Comparison of ENCODE assay signal across 22 cellular contexts in the genomic region with DNA sequence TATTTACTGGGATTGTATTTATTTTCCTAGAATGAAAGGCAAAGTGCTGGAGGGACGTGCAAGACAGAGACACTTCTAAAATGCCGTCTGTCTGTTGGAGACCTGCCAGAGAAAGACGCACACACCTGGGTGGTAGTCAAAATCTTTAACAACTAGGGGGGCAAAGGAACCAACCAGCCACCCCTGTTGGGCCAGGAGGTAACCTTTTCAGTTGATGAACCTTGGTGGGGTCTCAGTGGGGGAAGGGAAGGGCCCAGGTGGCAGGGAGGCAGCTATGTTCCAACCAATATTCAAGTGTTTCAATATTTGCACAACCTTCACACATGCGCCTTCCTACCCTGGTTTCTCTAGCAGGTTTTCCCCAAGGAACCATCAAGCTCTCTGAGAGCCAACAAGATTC.
DNase-seq lines count a peak whose midpoint lies in the region; ATAC-seq and TF ChIP-seq lines count a peak whose summit lies in the region.
"Had no signal": no experiment of that assay in that cellular context is flagged by ENCODE, and none has a peak within 500 bp of the region (broad histone marks: within the 10 kb centered on the region; RNA-seq: fewer than 3 reads in every experiment).

No MANE protein-coding gene starts in this region.

- no peak overlapping the region for H3K27ac ChIP-seq in osteoblast (ENCODE audit: low read depth, low read length)
- H3K27ac ChIP-seq: lower lobe of right lung, neural progenitor cell, psoas muscle, tibial nerve had no signal

- H3K4me1 ChIP-seq in osteoblast (ENCODE audit: insufficient read depth, low read length), result no peaks in the 10 kb centered on the region
- H3K4me1 ChIP-seq: lower lobe of right lung, psoas muscle, tibial nerve had no signal

- no peak overlapping the region for H3K4me3 ChIP-seq in osteoblast (ENCODE audit: insufficient read depth, low read length)
- H3K4me3 ChIP-seq: lower lobe of right lung, neural progenitor cell, psoas muscle, tibial nerve had no signal

- H3K36me3 ChIP-seq in osteoblast (ENCODE audit: insufficient read depth, low read length), result no peaks in the 10 kb centered on the region
- H3K36me3 ChIP-seq: lower lobe of right lung, neural progenitor cell, tibial nerve had no signal

- peak; percentile 52 for DNase-seq in DMS79 treated with DMSO at 0.1 percent for 48 hours (lab: John Stamatoyannopoulos, UW)
- DNase-seq in NCI-H1436 (lab: John Stamatoyannopoulos, UW), result peak; percentile 93
- DNase-seq in NCI-H526 treated with DMSO at 0.1 percent for 48 hours (lab: John Stamatoyannopoulos, UW), result peak; percentile 72
- peak; percentile 54 for DNase-seq in osteoblast (ENCODE audit: insufficient read length, low spot score, missing footprints)
- DNase-seq in inferior parietal cortex (ENCODE audit: extremely low spot score), result no peak
- no peak for DNase-seq in anterior cingulate cortex (lab: John Stamatoyannopoulos, UW)
- DNase-seq: activated CD4-positive, alpha-beta T cell treated with anti-CD3 and anti-CD28 coated beads for 36 hours; activated naive CD4-positive, alpha-beta T cell treated with anti-CD3 and anti-CD28 coated beads, Interleukin-2, amount 50 U/mL, for 16 hours; aorta; effector CD4-positive, alpha-beta T cell; IMR-90; kidney; lower lobe of right lung; NCI-H226; psoas muscle; Right ventricle myocardium superior; stimulated activated CD4-positive, alpha-beta T cell treated with anti-CD3 and anti-CD28 coated beads, Interleukin-2, amount 100 ng/mL, for 24 hours; T-cell had no signal

- no peak for ATAC-seq in activated CD4-positive, CD25-positive, alpha-beta regulatory T cell treated with anti-CD3 and anti-CD28 coated beads, Interleukin-2, amount 50 U/mL, for 24 hours
- ATAC-seq: activated CD4-positive, alpha-beta T cell treated with anti-CD3 and anti-CD28 coated beads for 36 hours; esophagus mucosa; lower lobe of right lung; psoas muscle; T-cell had no signal

- H3K27me3 ChIP-seq in osteoblast (ENCODE audit: insufficient read depth, low read length), result peaks cover 9% of the 10 kb centered on the region
- H3K27me3 ChIP-seq: neural progenitor cell had no signal

- no peak for TF ChIP-seq CTCF in osteoblast (IDR thresholded peaks at IDR 0.05; ENCODE audit: extremely low read depth, low read depth, low read length)

- H3K79me2 ChIP-seq in osteoblast (ENCODE audit: insufficient read depth, low read length), result no peaks in the 10 kb centered on the region

- no peak overlapping the region for H3K4me2 ChIP-seq in osteoblast (ENCODE audit: insufficient read depth, low read length)
- H3K4me2 ChIP-seq: neural progenitor cell had no signal

- H3K9me3 ChIP-seq in osteoblast (ENCODE audit: low read depth, low read length), result no peaks in the 10 kb centered on the region
- H3K9me3 ChIP-seq: lower lobe of right lung, psoas muscle, tibial nerve had no signal

- H4K20me1 ChIP-seq in osteoblast (ENCODE audit: insufficient read depth, low read length), result no peaks in the 10 kb centered on the region

- H2AFZ ChIP-seq in osteoblast (ENCODE audit: low read length), result no peak overlapping the region
- H2AFZ ChIP-seq: neural progenitor cell had no signal

Comparison
In these comparisons a context has a peak if more than half of its experiments do, and no peak if none do; other contexts are left out.
1. DNase-seq: peak in DMS79 treated with DMSO at 0.1 percent for 48 hours (single experiment), NCI-H1436 (single experiment), NCI-H526 treated with DMSO at 0.1 percent for 48 hours (single experiment) and osteoblast (single experiment); none in inferior parietal cortex (single experiment) and anterior cingulate cortex (0 of 58).